Comparison of ENCODE assay signal across 22 cellular contexts in genomic region chr4:147477439-147477838, GRCh38. TPM values are rescaled to one million over a fixed set of nuclear protein-coding genes. Genes with fewer than 3 reads are reported as not detected.
DNase-seq lines count a peak whose midpoint lies in the region; ATAC-seq and TF ChIP-seq lines count a peak whose summit lies in the region.
"Had no signal": no experiment of that assay in that cellular context is flagged by ENCODE, and none has a peak within 500 bp of the region (broad histone marks: within the 10 kb centered on the region; RNA-seq: fewer than 3 reads in every experiment).

No MANE protein-coding gene starts in this region.

- H3K27ac Mint-ChIP-seq in stimulated activated naive CD8-positive, alpha-beta T cell treated with anti-CD3 and anti-CD28 coated beads, Interleukin-15, amount 100 ng/mL, for 72 hours, result no peak overlapping the region
- H3K27ac Mint-ChIP-seq in CD14-positive monocyte (no peak overlapping the region), H9 (no peak overlapping the region), progenitor cell of endocrine pancreas (no peak overlapping the region)
- H3K27ac Mint-ChIP-seq: T-helper 17 cell, WTC11 had no signal

- H4K5ac ChIP-seq in H9 (ENCODE audit: insufficient read length, low read depth, low read length), result no peak overlapping the region

- H3K4me3 Mint-ChIP-seq in stimulated activated naive CD8-positive, alpha-beta T cell treated with anti-CD3 and anti-CD28 coated beads, Interleukin-15, amount 100 ng/mL, for 72 hours, result no peak overlapping the region
- H3K4me3 Mint-ChIP-seq in CD14-positive monocyte (no peak overlapping the region), H9 (no peak overlapping the region), progenitor cell of endocrine pancreas (ENCODE audit: low read depth) (no peak overlapping the region)
- H3K4me3 Mint-ChIP-seq: T-helper 17 cell, WTC11 had no signal

- H3K56ac ChIP-seq in H9 (ENCODE audit: insufficient read length, low read depth, low read length), result no peak overlapping the region

- H4K8ac ChIP-seq in H9 (replicated peaks; ENCODE audit: insufficient read length, low read depth, low read length), result no peak overlapping the region

- H3K4me2 ChIP-seq in H9 (ENCODE audit: insufficient read depth, insufficient read length, low read length), result no peak overlapping the region
- H3K4me2 ChIP-seq: BLaER1 had no signal

- peaks cover 51% of the 10 kb centered on the region for H3K27me3 Mint-ChIP-seq in stimulated activated naive CD8-positive, alpha-beta T cell treated with anti-CD3 and anti-CD28 coated beads, Interleukin-15, amount 100 ng/mL, for 72 hours
- peaks cover 5 to 21% (median 20%) of the 10 kb centered on the region in 3 donors for H3K27me3 Mint-ChIP-seq in CD14-positive monocyte (ENCODE audit: low read depth in 3 of 3)
- peaks cover 36% of the 10 kb centered on the region for H3K27me3 Mint-ChIP-seq in H9 (ENCODE audit: low read depth)
- peaks cover 12% of the 10 kb centered on the region for H3K27me3 Mint-ChIP-seq in progenitor cell of endocrine pancreas

- H3K36me3 Mint-ChIP-seq in CD14-positive monocyte (no peaks in the 10 kb centered on the region), H9 (ENCODE audit: insufficient read depth in 1 of 3, low read depth in 3 of 3) (peaks cover 0 to 6% (median 0%) of the 10 kb centered on the region in 3 experiments; a peak in 1 of 7 replicates), progenitor cell of endocrine pancreas (ENCODE audit: insufficient read depth) (no peaks in the 10 kb centered on the region)

- H3K27ac ChIP-seq in H9 (ENCODE audit: insufficient read length, low read depth, low read length), result no peak overlapping the region
- H3K27ac ChIP-seq: 22Rv1, BLaER1, esophagus squamous epithelium, ovary, thyroid gland had no signal

- H3T11ph ChIP-seq in H9 (ENCODE audit: low read length), result no peak overlapping the region

- no peak overlapping the region for H3K9ac ChIP-seq in H9 (ENCODE audit: extremely low read depth, insufficient read length, low read length)
- H3K9ac ChIP-seq: BLaER1 had no signal

- no peak overlapping the region for H2BK5ac ChIP-seq in H9 (ENCODE audit: insufficient read length, low read length)

- no peak overlapping the region for H3K23ac ChIP-seq in H9 (ENCODE audit: insufficient read length, low read depth, low read length)

- no peak for DNase-seq in stimulated activated naive CD8-positive, alpha-beta T cell treated with anti-CD3 and anti-CD28 coated beads, Interleukin-15, amount 100 ng/mL, for 72 hours
- no peak for DNase-seq in stimulated activated naive CD8-positive, alpha-beta T cell treated with anti-CD3 and anti-CD28 coated beads, Interleukin-15, Interleukin-2, amounts not matched to agents 100 U/mL and 50 U/mL, for 24 hours
- DNase-seq in CD14-positive monocyte (ENCODE audit: low spot score), result no peak
- no peak for DNase-seq in H9
- no peak for DNase-seq in progenitor cell of endocrine pancreas (ENCODE audit: low spot score, unreplicated experiment)
- no peak for DNase-seq in HuH-7 (ENCODE audit: low spot score)
- DNase-seq: activated CD8-positive, alpha-beta memory T cell treated with anti-CD3 and anti-CD28 coated beads for 24 hours; DMS 273 treated with DMSO at 0.1 percent for 48 hours; esophagus squamous epithelium; glutamatergic neuron; NCI-H146; NCI-H446 treated with DMSO at 0.1 percent for 48 hours; ovary; SHP77 treated with DMSO at 0.1 percent for 48 hours; stimulated activated CD4-positive, alpha-beta T cell treated with anti-CD3 and anti-CD28 coated beads, Interleukin-4, amount 100 ng/mL, for 1 hour; T-helper 17 cell; thyroid gland had no signal

- peaks cover 13% of the 10 kb centered on the region; the same call in 1 of the 2 replicates for H3K27me3 ChIP-seq in H9 (ENCODE audit: insufficient read depth, low read length)
- H3K27me3 ChIP-seq: BLaER1, ovary, thyroid gland had no signal

- intact Hi-C loops in CD14-positive monocyte (cut with micrococcal nuclease), result no loop called here

- H4K20me1 ChIP-seq in H9 (ENCODE audit: control insufficient read depth, insufficient read depth, insufficient read length), result no peaks in the 10 kb centered on the region
- H4K20me1 ChIP-seq: BLaER1 had no signal

- no peak overlapping the region for H2BK20ac ChIP-seq in H9 (ENCODE audit: low read depth, low read length, poor library complexity, severe bottlenecking)

- no peak overlapping the region for H2AK5ac ChIP-seq in H9 (ENCODE audit: insufficient read length, low read length)

- H2AFZ ChIP-seq in H9 (ENCODE audit: low read length), result no peak overlapping the region

- no peaks in the 10 kb centered on the region for H3K9me3 ChIP-seq in H9 (ENCODE audit: control insufficient read depth, low read depth, low read length)
- H3K9me3 ChIP-seq: esophagus squamous epithelium, ovary, thyroid gland had no signal

- no peaks in the 10 kb centered on the region for H3K4me1 Mint-ChIP-seq in stimulated activated naive CD8-positive, alpha-beta T cell treated with anti-CD3 and anti-CD28 coated beads, Interleukin-15, amount 100 ng/mL, for 72 hours
- H3K4me1 Mint-ChIP-seq in CD14-positive monocyte (no peaks in the 10 kb centered on the region), H9 (peaks cover 10 to 13% of the 10 kb centered on the region in 2 experiments; a peak in 3 of 4 replicates), progenitor cell of endocrine pancreas (ENCODE audit: low read depth) (peaks cover 9% of the 10 kb centered on the region)
- H3K4me1 Mint-ChIP-seq: T-helper 17 cell had no signal

- H2BK120ac ChIP-seq in H9 (ENCODE audit: low read depth, low read length, poor library complexity, severe bottlenecking), result no peak overlapping the region

- no peak for TF ChIP-seq CTCF in CD14-positive monocyte (IDR thresholded peaks at IDR 0.05)
- no peak for TF ChIP-seq CTCF in H9 (conservative IDR thresholded peaks at IDR 0.05)
- no peak for TF ChIP-seq CTCF in progenitor cell of endocrine pancreas (IDR thresholded peaks at IDR 0.05; ENCODE audit: unreplicated experiment)

- no peak overlapping the region for H2BK15ac ChIP-seq in H9 (ENCODE audit: low read depth, low read length)

- no peaks in the 10 kb centered on the region for H3K9me3 Mint-ChIP-seq in stimulated activated naive CD8-positive, alpha-beta T cell treated with anti-CD3 and anti-CD28 coated beads, Interleukin-15, amount 100 ng/mL, for 72 hours
- peaks cover 3 to 21% (median 13%) of the 10 kb centered on the region in 7 donors for H3K9me3 Mint-ChIP-seq in CD14-positive monocyte
- H3K9me3 Mint-ChIP-seq in H9, result peaks cover 1% of the 10 kb centered on the region in 2 experiments; a peak in 4 of 5 replicates
- H3K9me3 Mint-ChIP-seq in progenitor cell of endocrine pancreas (ENCODE audit: low read depth), result no peaks in the 10 kb centered on the region

- H3K18ac ChIP-seq in H9 (ENCODE audit: insufficient read length, low read depth, low read length), result no peak overlapping the region

- H2BK12ac ChIP-seq in H9 (ENCODE audit: insufficient read length, low read depth, low read length), result no peak overlapping the region

- H3K79me1 ChIP-seq in H9 (ENCODE audit: insufficient read depth, low read depth, low read length, poor library complexity, severe bottlenecking), result no peaks in the 10 kb centered on the region

- ATAC-seq in stimulated activated naive CD8-positive, alpha-beta T cell treated with anti-CD3 and anti-CD28 coated beads, Interleukin-15, amount 100 ng/mL, for 72 hours, result peak; percentile 44
- ATAC-seq in stimulated activated naive CD8-positive, alpha-beta T cell treated with anti-CD3 and anti-CD28 coated beads, Interleukin-15, Interleukin-2, amounts not matched to agents 100 U/mL and 50 U/mL, for 24 hours, result no peak
- ATAC-seq in GM21619 (IDR thresholded peaks at IDR 0.05; ENCODE audit: unreplicated experiment) (peak; percentile 67), HG03103 (IDR thresholded peaks at IDR 0.05; ENCODE audit: low read depth, unreplicated experiment) (peak; percentile 81)
- ATAC-seq: T-helper 17 cell, WTC11 had no signal

- peaks cover 2% of the 10 kb centered on the region; the same call in 1 of the 2 replicates for H3K4me1 ChIP-seq in H9 (ENCODE audit: insufficient read depth, low read length)

- H3K23me2 ChIP-seq in H9 (ENCODE audit: insufficient read length, low read depth, low read length, poor library complexity, severe bottlenecking), result peaks cover 9% of the 10 kb centered on the region

- no peak overlapping the region for H3K14ac ChIP-seq in H9 (ENCODE audit: insufficient read depth, low read length)

- H3K4ac ChIP-seq in H9 (ENCODE audit: low read depth, low read length), result no peak overlapping the region

- H3K79me2 ChIP-seq in H9 (ENCODE audit: insufficient read depth, low read length), result no peaks in the 10 kb centered on the region; the same call in 1 of the 2 replicates

- no peak overlapping the region for H4K91ac ChIP-seq in H9 (ENCODE audit: insufficient read length, low read depth, low read length)

RNA-seq across cellular contexts. Expression of gene EDNRA, which starts 3.5 kb away (rescaled TPM):
- polyA plus RNA-seq in CD14-positive monocyte, result not detected
- total RNA-seq in H9 (2021), result 0.75 and 1.6 TPM in 2 replicates
- 12.2 and 13.3 TPM in 2 replicates for total RNA-seq in progenitor cell of endocrine pancreas
- total RNA-seq: T-helper 17 cell had no signal
